In the genomic region with DNA sequence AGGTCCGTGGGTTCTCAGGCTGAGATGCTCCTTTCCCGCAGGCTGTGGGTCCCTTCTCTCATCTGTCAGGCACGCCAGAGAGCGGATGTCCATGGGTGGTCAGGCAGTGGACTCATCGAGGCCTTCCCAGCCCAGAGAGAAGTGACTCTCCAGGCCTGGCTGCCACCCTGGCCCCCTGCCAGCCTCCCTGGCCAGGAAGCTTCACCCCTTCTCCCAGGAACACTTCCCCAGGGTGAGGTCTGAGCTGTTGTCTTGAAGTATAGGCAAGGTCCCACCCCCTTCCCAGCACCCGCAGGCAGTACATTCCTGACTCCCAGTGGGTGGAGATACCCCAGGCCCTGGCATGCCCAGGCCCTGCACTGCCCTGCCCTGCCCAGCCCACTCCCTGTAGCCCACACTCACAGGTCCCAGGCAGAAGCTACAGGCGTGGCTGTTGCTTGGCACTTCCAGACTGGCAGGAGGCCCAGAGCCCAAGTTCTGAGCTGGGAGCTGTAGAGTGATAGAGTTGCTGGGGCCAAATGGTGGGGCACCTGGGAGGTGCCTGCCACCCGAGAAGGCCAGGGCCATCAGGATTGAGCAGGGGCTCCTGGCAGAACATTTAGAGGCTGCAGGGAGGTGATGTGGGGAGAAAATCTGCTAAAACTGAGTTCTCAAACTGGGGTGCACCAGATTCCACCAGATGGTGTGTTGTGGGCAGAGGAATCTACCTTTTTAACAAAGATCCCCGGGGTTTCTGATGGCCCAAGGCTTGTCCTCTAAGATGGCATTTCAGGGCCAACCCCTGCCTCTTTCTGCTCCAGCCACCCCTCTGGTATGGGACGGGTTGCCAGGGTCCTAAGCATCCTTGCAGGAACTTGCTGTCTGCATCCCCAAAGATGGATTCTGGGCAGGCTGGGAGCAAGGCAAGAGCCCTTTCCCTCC, we compare ENCODE assay signal across 1 cellular context.
TF ChIP-seq lines count a peak whose summit lies in the region.

No MANE protein-coding gene starts in this region.

TF ChIP-seq in GM23338, 12 proteins besides CTCF, POLR2A, EP300 and RAD21 (continued from another document):
- TF ChIP-seq ZNF462 (CRISPR knock-in tag; IDR thresholded peaks at IDR 0.05) (no peak), STAT1 (IDR thresholded peaks at IDR 0.05; ENCODE audit: unreplicated experiment) (no peak), JUNB (IDR thresholded peaks at IDR 0.05; ENCODE audit: unreplicated experiment) (no peak), CREB1 (CRISPR knock-in tag; IDR thresholded peaks at IDR 0.05; ENCODE audit: low read depth) (no peak), ZNF114 (CRISPR knock-in tag; IDR thresholded peaks at IDR 0.05) (no peak), POLR2AphosphoS5 (IDR thresholded peaks at IDR 0.05; ENCODE audit: low read depth) (no peak), ZNF331 (CRISPR knock-in tag; IDR thresholded peaks at IDR 0.05; ENCODE audit: low read depth) (no peak), EZH2 (IDR thresholded peaks at IDR 0.05; ENCODE audit: low read depth, unreplicated experiment) (no peak)
- TF ChIP-seq, protein P1, sequence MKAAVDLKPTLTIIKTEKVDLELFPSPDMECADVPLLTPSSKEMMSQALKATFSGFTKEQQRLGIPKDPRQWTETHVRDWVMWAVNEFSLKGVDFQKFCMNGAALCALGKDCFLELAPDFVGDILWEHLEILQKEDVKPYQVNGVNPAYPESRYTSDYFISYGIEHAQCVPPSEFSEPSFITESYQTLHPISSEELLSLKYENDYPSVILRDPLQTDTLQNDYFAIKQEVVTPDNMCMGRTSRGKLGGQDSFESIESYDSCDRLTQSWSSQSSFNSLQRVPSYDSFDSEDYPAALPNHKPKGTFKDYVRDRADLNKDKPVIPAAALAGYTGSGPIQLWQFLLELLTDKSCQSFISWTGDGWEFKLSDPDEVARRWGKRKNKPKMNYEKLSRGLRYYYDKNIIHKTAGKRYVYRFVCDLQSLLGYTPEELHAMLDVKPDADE (IDR thresholded peaks at IDR 0.05), result no peak
- TF ChIP-seq, protein P2, sequence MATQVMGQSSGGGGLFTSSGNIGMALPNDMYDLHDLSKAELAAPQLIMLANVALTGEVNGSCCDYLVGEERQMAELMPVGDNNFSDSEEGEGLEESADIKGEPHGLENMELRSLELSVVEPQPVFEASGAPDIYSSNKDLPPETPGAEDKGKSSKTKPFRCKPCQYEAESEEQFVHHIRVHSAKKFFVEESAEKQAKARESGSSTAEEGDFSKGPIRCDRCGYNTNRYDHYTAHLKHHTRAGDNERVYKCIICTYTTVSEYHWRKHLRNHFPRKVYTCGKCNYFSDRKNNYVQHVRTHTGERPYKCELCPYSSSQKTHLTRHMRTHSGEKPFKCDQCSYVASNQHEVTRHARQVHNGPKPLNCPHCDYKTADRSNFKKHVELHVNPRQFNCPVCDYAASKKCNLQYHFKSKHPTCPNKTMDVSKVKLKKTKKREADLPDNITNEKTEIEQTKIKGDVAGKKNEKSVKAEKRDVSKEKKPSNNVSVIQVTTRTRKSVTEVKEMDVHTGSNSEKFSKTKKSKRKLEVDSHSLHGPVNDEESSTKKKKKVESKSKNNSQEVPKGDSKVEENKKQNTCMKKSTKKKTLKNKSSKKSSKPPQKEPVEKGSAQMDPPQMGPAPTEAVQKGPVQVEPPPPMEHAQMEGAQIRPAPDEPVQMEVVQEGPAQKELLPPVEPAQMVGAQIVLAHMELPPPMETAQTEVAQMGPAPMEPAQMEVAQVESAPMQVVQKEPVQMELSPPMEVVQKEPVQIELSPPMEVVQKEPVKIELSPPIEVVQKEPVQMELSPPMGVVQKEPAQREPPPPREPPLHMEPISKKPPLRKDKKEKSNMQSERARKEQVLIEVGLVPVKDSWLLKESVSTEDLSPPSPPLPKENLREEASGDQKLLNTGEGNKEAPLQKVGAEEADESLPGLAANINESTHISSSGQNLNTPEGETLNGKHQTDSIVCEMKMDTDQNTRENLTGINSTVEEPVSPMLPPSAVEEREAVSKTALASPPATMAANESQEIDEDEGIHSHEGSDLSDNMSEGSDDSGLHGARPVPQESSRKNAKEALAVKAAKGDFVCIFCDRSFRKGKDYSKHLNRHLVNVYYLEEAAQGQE (IDR thresholded peaks at IDR 0.05; ENCODE audit: unreplicated experiment), result no peak
